ENCODE assay signal across 9 cellular contexts in genomic region chr3:182092662-182093262, GRCh38.
DNase-seq lines count a peak whose midpoint lies in the region; ATAC-seq and TF ChIP-seq lines count a peak whose summit lies in the region.
"Had no signal": no experiment of that assay in that cellular context is flagged by ENCODE, and none has a peak within 500 bp of the region (broad histone marks: within the 10 kb centered on the region; RNA-seq: fewer than 3 reads in every experiment).

No MANE protein-coding gene starts in this region.

- H3K9me2 ChIP-seq in Karpas-422 (replicated peaks; ENCODE audit: insufficient read depth, low read length): no peaks in the 10 kb centered on the region

- H3K36me3 ChIP-seq in Karpas-422 (ENCODE audit: insufficient read depth, low read length) (no peaks in the 10 kb centered on the region), BE2C (no peaks in the 10 kb centered on the region)

- no peak overlapping the region for H3K9ac ChIP-seq in Karpas-422 (ENCODE audit: low read length)

- H3K9me3 ChIP-seq in Karpas-422 (ENCODE audit: low read length) (no peaks in the 10 kb centered on the region), BE2C (no peaks in the 10 kb centered on the region)
- H3K9me3 ChIP-seq: mucosa of descending colon had no signal

- H3K79me2 ChIP-seq in Karpas-422 (ENCODE audit: low read length): no peaks in the 10 kb centered on the region

- DNase-seq in NCI-H2081 (lab: John Stamatoyannopoulos, UW) (peak; percentile 57 to 76), NCI-H2081 treated with DMSO at 0.1 percent for 48 hours (lab: John Stamatoyannopoulos, UW) (no peak), Karpas-422 (peak; percentile 50), BE2C (no peak), left colon (no peak)
- no peak for DNase-seq in activated naive CD4-positive, alpha-beta T cell (lab: John Stamatoyannopoulos, UW)
- DNase-seq: mucosa of descending colon had no signal

- H3K4me1 ChIP-seq in Karpas-422 (ENCODE audit: low read length) (peaks cover 13% of the 10 kb centered on the region), BE2C (no peaks in the 10 kb centered on the region)

- no peak overlapping the region for H3K4me3 ChIP-seq in Karpas-422 (ENCODE audit: low read length)
- H3K4me3 ChIP-seq in BE2C (ENCODE audit: low read depth, low read length): no peak overlapping the region
- H3K4me3 ChIP-seq: mucosa of descending colon had no signal

- H3K27me3 ChIP-seq in Karpas-422 (ENCODE audit: low read length) (no peaks in the 10 kb centered on the region), BE2C (no peaks in the 10 kb centered on the region)

- TF ChIP-seq CTCF in BE2C (IDR thresholded peaks at IDR 0.05; ENCODE audit: low read depth, low read length): no peak

- H3K9me3 Mint-ChIP-seq in stimulated activated memory B cell treated with anti-CD40 and anti-IgM and Interleukin-4, amounts not matched to agents 10 μg/mL and 1 μg/mL and 100 μg/mL, for 72 hours: peaks cover 4% of the 10 kb centered on the region

- peak overlapping the region; percentile 40 for H3K4me2 ChIP-seq in Karpas-422 (ENCODE audit: low read depth, low read length, poor library complexity, severe bottlenecking)

- no peaks in the 10 kb centered on the region for H3K27me3 Mint-ChIP-seq in stimulated activated memory B cell treated with anti-CD40 and anti-IgM and Interleukin-4, amounts not matched to agents 10 μg/mL and 1 μg/mL and 100 μg/mL, for 72 hours

- intact Hi-C loops in left colon (cut with DNase I, micrococcal nuclease): no loop called here

- no peaks in the 10 kb centered on the region for H4K20me1 ChIP-seq in Karpas-422 (ENCODE audit: insufficient read depth, low read depth, low read length)

- no peak overlapping the region for H3K27ac Mint-ChIP-seq in stimulated activated memory B cell treated with anti-CD40 and anti-IgM and Interleukin-4, amounts not matched to agents 10 μg/mL and 1 μg/mL and 100 μg/mL, for 72 hours

- peak overlapping the region; percentile 23; the same call in 1 of the 2 replicates for H2AFZ ChIP-seq in Karpas-422 (ENCODE audit: low read length)

- H3K27ac ChIP-seq in Karpas-422 (ENCODE audit: low read length) (no peak overlapping the region), angular gyrus (ENCODE audit: low read depth, low read length) (peak overlapping the region; percentile 86)

- H3K4me1 Mint-ChIP-seq in stimulated activated memory B cell treated with anti-CD40 and anti-IgM and Interleukin-4, amounts not matched to agents 10 μg/mL and 1 μg/mL and 100 μg/mL, for 72 hours: no peaks in the 10 kb centered on the region

- peak; percentile 48 for ATAC-seq in stimulated activated memory B cell treated with anti-CD40 and anti-IgM and Interleukin-4, amounts not matched to agents 10 μg/mL and 1 μg/mL and 100 μg/mL, for 72 hours
- no peak for ATAC-seq in left colon
- ATAC-seq: mucosa of descending colon had no signal

- no peaks in the 10 kb centered on the region for H3K36me3 Mint-ChIP-seq in stimulated activated memory B cell treated with anti-CD40 and anti-IgM and Interleukin-4, amounts not matched to agents 10 μg/mL and 1 μg/mL and 100 μg/mL, for 72 hours

- H3K4me3 Mint-ChIP-seq in stimulated activated memory B cell treated with anti-CD40 and anti-IgM and Interleukin-4, amounts not matched to agents 10 μg/mL and 1 μg/mL and 100 μg/mL, for 72 hours: no peak overlapping the region

Comparison
In these comparisons a context has a peak if more than half of its experiments do, and no peak if none do; other contexts are left out.
1. DNase-seq: peak in NCI-H2081 (2 of 2) and Karpas-422 (single experiment); none in NCI-H2081 treated with DMSO at 0.1 percent for 48 hours (single experiment), BE2C (single experiment), left colon (0 of 2) and activated naive CD4-positive, alpha-beta T cell (0 of 4).